Comparison of ENCODE assay signal across 15 cellular contexts in genomic region chr15:101024709-101025108, GRCh38.
DNase-seq lines count a peak whose midpoint lies in the region; ATAC-seq, FAIRE-seq and TF ChIP-seq lines count a peak whose summit lies in the region.
"Had no signal": no experiment of that assay in that cellular context is flagged by ENCODE, and none has a peak within 500 bp of the region (broad histone marks: within the 10 kb centered on the region; RNA-seq: fewer than 3 reads in every experiment).

No MANE protein-coding gene starts in this region.

- no peak overlapping the region for H2AFZ ChIP-seq in H9 (ENCODE audit: low read length)
- peak overlapping the region; percentile 31 for H2AFZ ChIP-seq in smooth muscle cell (ENCODE audit: low read depth)

- no peak overlapping the region for H2BK5ac ChIP-seq in H9 (ENCODE audit: insufficient read length, low read length)

- TF ChIP-seq CTCF in H9 (conservative IDR thresholded peaks at IDR 0.05) (no peak), coronary artery (IDR thresholded peaks at IDR 0.05) (no peak), lung (IDR thresholded peaks at IDR 0.05; ENCODE audit: control extremely low read depth, extremely low read depth) (no peak), smooth muscle cell (IDR thresholded peaks at IDR 0.05; ENCODE audit: borderline replicate concordance, insufficient read depth, poor library complexity, severe bottlenecking) (no peak), natural killer cell (IDR thresholded peaks at IDR 0.05) (no peak)

- H2BK20ac ChIP-seq in H9 (ENCODE audit: low read depth, low read length, poor library complexity, severe bottlenecking) = no peak overlapping the region

- H3K9ac ChIP-seq in H9 (ENCODE audit: extremely low read depth, insufficient read length, low read length) (no peak overlapping the region), smooth muscle cell (ENCODE audit: low read depth) (no peak overlapping the region)
- H3K9ac ChIP-seq: SK-N-SH had no signal

- peaks cover 3% of the 10 kb centered on the region for H3F3A ChIP-seq in smooth muscle cell (ENCODE audit: low read depth)

- no peak overlapping the region for H3K18ac ChIP-seq in H9 (ENCODE audit: insufficient read length, low read depth, low read length)

- H3K4me3 ChIP-seq in coronary artery (no peak overlapping the region), lung (no peak overlapping the region), smooth muscle cell (no peak overlapping the region)
- H3K4me3 ChIP-seq: cardiac muscle cell had no signal

- H3K36me3 Mint-ChIP-seq in H9 (ENCODE audit: insufficient read depth in 1 of 3, low read depth in 3 of 3) = no peaks in the 10 kb centered on the region; a peak in 1 of 7 replicates
- no peaks in the 10 kb centered on the region for H3K36me3 Mint-ChIP-seq in natural killer cell
- H3K36me3 Mint-ChIP-seq: naive thymus-derived CD4-positive, alpha-beta T cell had no signal

- H3K36me3 ChIP-seq in lung (ENCODE audit: control insufficient read depth in 2 of 2, insufficient read depth in 2 of 2, low read length in 2 of 2) (peaks cover 0 to 13% of the 10 kb centered on the region in 2 donors), smooth muscle cell (ENCODE audit: low read depth) (no peaks in the 10 kb centered on the region)
- H3K36me3 ChIP-seq: cardiac muscle cell had no signal

- no peak overlapping the region for H4K5ac ChIP-seq in H9 (ENCODE audit: insufficient read length, low read depth, low read length)

- no peaks in the 10 kb centered on the region for H4K20me1 ChIP-seq in H9 (ENCODE audit: control insufficient read depth, insufficient read depth, insufficient read length)
- no peaks in the 10 kb centered on the region for H4K20me1 ChIP-seq in smooth muscle cell (ENCODE audit: low read depth)

- no peak for TF ChIP-seq POLR2A in GM12892 (IDR thresholded peaks at IDR 0.05; ENCODE audit: low read depth, low read length)

- no peaks in the 10 kb centered on the region for H3K79me1 ChIP-seq in H9 (ENCODE audit: insufficient read depth, low read depth, low read length, poor library complexity, severe bottlenecking)

- H3K23me2 ChIP-seq in H9 (ENCODE audit: insufficient read length, low read depth, low read length, poor library complexity, severe bottlenecking) = no peaks in the 10 kb centered on the region

- H3K4me3 Mint-ChIP-seq in H9 (no peak overlapping the region), natural killer cell (no peak overlapping the region)
- H3K4me3 Mint-ChIP-seq: naive thymus-derived CD4-positive, alpha-beta T cell; stimulated activated naive CD8-positive, alpha-beta T cell treated with anti-CD3 and anti-CD28 coated beads, Interleukin-15, amount 100 ng/mL, for 72 hours had no signal

- no peaks in the 10 kb centered on the region for H3K79me2 ChIP-seq in H9 (ENCODE audit: insufficient read depth, low read length)
- no peaks in the 10 kb centered on the region for H3K79me2 ChIP-seq in smooth muscle cell (ENCODE audit: low read depth)

- no peak overlapping the region for H2BK120ac ChIP-seq in H9 (ENCODE audit: low read depth, low read length, poor library complexity, severe bottlenecking)

- H3K27me3 ChIP-seq in H9 (ENCODE audit: insufficient read depth, low read length) (no peaks in the 10 kb centered on the region), lung (ENCODE audit: control insufficient read depth, insufficient read depth) (no peaks in the 10 kb centered on the region), smooth muscle cell (ENCODE audit: low read depth) (no peaks in the 10 kb centered on the region)
- H3K27me3 ChIP-seq: cardiac muscle cell had no signal

- H3K4ac ChIP-seq in H9 (ENCODE audit: low read depth, low read length) = no peak overlapping the region

- no peak overlapping the region for H2BK15ac ChIP-seq in H9 (ENCODE audit: low read depth, low read length)

- no CpG with 5 or more reads among the region's 15 CpGs for WGBS in H9 (ENCODE audit: extremely low coverage, insufficient read length, low lambda C conversion rate)
- 88 to 92% methylated on average over 15 of the region's 15 CpGs for WGBS in lung, 2 donors
- WGBS in smooth muscle cell (ENCODE audit: low lambda C conversion rate) = 96% methylated on average over 15 of the region's 15 CpGs

- DNase-seq in H9 (peak; percentile 19), coronary artery (ENCODE audit: low spot score) (peak; percentile 68), lung (ENCODE audit: low spot score) (peak; percentile 15), smooth muscle cell (lab: John Stamatoyannopoulos, UW; ENCODE audit: unreplicated experiment) (no peak), GM12892 (ENCODE audit: insufficient read length) (no peak), NCI-H1092 treated with DMSO at 0.1 percent for 48 hours (lab: John Stamatoyannopoulos, UW) (no peak), natural killer cell (no peak), NCI-H82 (lab: John Stamatoyannopoulos, UW) (no peak)
- DNase-seq: activated naive CD4-positive, alpha-beta T cell treated with anti-CD3 and anti-CD28 coated beads, Interleukin-2, amount 50 U/mL, for 16 hours; DMS53; NCI-H1436 treated with DMSO at 0.1 percent for 48 hours; SK-N-SH; stimulated activated naive CD8-positive, alpha-beta T cell treated with anti-CD3 and anti-CD28 coated beads, Interleukin-15, amount 100 ng/mL, for 72 hours had no signal

- H2BK12ac ChIP-seq in H9 (ENCODE audit: insufficient read length, low read depth, low read length) = no peak overlapping the region

- no peak overlapping the region for H3K4me2 ChIP-seq in H9 (ENCODE audit: insufficient read depth, insufficient read length, low read length)
- H3K4me2 ChIP-seq in smooth muscle cell = no peak overlapping the region
- H3K4me2 ChIP-seq: SK-N-SH had no signal

- H3K4me1 ChIP-seq in H9 (ENCODE audit: insufficient read depth, low read length) (peaks cover 2% of the 10 kb centered on the region; the same call in 1 of the 2 replicates), lung (ENCODE audit: control insufficient read depth in 2 of 2, insufficient read depth in 2 of 2, low read length in 2 of 2) (peaks cover 5 to 20% of the 10 kb centered on the region in 2 donors), smooth muscle cell (ENCODE audit: low read depth) (peaks cover 3% of the 10 kb centered on the region)

- no peak overlapping the region for H3T11ph ChIP-seq in H9 (ENCODE audit: low read length)

- no peak for FAIRE-seq in GM12892 (lab: Jason Lieb, UNC)

- no peak overlapping the region for H3K23ac ChIP-seq in H9 (ENCODE audit: insufficient read length, low read depth, low read length)

- H4K8ac ChIP-seq in H9 (replicated peaks; ENCODE audit: insufficient read length, low read depth, low read length) = no peak overlapping the region

- H3K27me3 Mint-ChIP-seq in H9 (ENCODE audit: low read depth) = peaks cover 7% of the 10 kb centered on the region
- peaks cover 0 to 2% of the 10 kb centered on the region in 2 donors for H3K27me3 Mint-ChIP-seq in natural killer cell (ENCODE audit: low read depth in 2 of 2)

- H3K4me1 Mint-ChIP-seq in H9 = peaks cover 7 to 16% of the 10 kb centered on the region in 2 experiments
- no peaks in the 10 kb centered on the region for H3K4me1 Mint-ChIP-seq in natural killer cell
- H3K4me1 Mint-ChIP-seq: naive thymus-derived CD4-positive, alpha-beta T cell; stimulated activated naive CD8-positive, alpha-beta T cell treated with anti-CD3 and anti-CD28 coated beads, Interleukin-15, amount 100 ng/mL, for 72 hours had no signal

- intact Hi-C loops in natural killer cell (cut with micrococcal nuclease) = no loop called here

- H3K27ac Mint-ChIP-seq in H9 (peak overlapping the region in 1 of 3 experiments; percentile 82; a peak in 2 of 7 replicates), natural killer cell (no peak overlapping the region)
- H3K27ac Mint-ChIP-seq: naive thymus-derived CD4-positive, alpha-beta T cell; stimulated activated naive CD8-positive, alpha-beta T cell treated with anti-CD3 and anti-CD28 coated beads, Interleukin-15, amount 100 ng/mL, for 72 hours had no signal

- no peak overlapping the region for H3K27ac ChIP-seq in H9 (ENCODE audit: insufficient read length, low read depth, low read length)
- peak overlapping the region in 1 of 2 donors; percentile 75 for H3K27ac ChIP-seq in coronary artery
- peak overlapping the region in 1 of 2 donors; percentile 21 for H3K27ac ChIP-seq in lung (ENCODE audit: low read depth in 1 of 2, low read length in 1 of 2)
- H3K27ac ChIP-seq in smooth muscle cell (ENCODE audit: low read depth) = peak overlapping the region; percentile 69
- H3K27ac ChIP-seq: cardiac muscle cell had no signal

- no peak for ATAC-seq in lung (ENCODE audit: insufficient read depth, low FRiP score)
- no peak for ATAC-seq in natural killer cell
- ATAC-seq: naive thymus-derived CD4-positive, alpha-beta T cell; stimulated activated naive CD8-positive, alpha-beta T cell treated with anti-CD3 and anti-CD28 coated beads, Interleukin-15, amount 100 ng/mL, for 72 hours had no signal

- no peaks in the 10 kb centered on the region for H3K9me3 ChIP-seq in H9 (ENCODE audit: control insufficient read depth, low read depth, low read length)
- H3K9me3 ChIP-seq in lung (ENCODE audit: control insufficient read depth in 2 of 2, insufficient read depth in 1 of 2, low read length in 1 of 2) = no peaks in the 10 kb centered on the region
- no peaks in the 10 kb centered on the region for H3K9me3 ChIP-seq in smooth muscle cell (replicated peaks; ENCODE audit: low read depth)
- H3K9me3 ChIP-seq: SK-N-SH had no signal

- H4K91ac ChIP-seq in H9 (ENCODE audit: insufficient read length, low read depth, low read length) = no peak overlapping the region

- no peak overlapping the region; the same call in 1 of the 2 replicates for H3K14ac ChIP-seq in H9 (ENCODE audit: insufficient read depth, low read length)

- no peaks in the 10 kb centered on the region for H3K9me3 Mint-ChIP-seq in H9
- H3K9me3 Mint-ChIP-seq in natural killer cell = no peaks in the 10 kb centered on the region
- H3K9me3 Mint-ChIP-seq: stimulated activated naive CD8-positive, alpha-beta T cell treated with anti-CD3 and anti-CD28 coated beads, Interleukin-15, amount 100 ng/mL, for 72 hours had no signal

- H3K56ac ChIP-seq in H9 (ENCODE audit: insufficient read length, low read depth, low read length) = no peak overlapping the region

- no peak overlapping the region for H2AK5ac ChIP-seq in H9 (ENCODE audit: insufficient read length, low read length)

Comparison
In these comparisons a context has a peak if more than half of its experiments do, and no peak if none do; other contexts are left out.
1. DNase-seq: peak in H9 (single experiment), coronary artery (single experiment) and lung (single experiment); none in smooth muscle cell (single experiment), GM12892 (single experiment), NCI-H1092 treated with DMSO at 0.1 percent for 48 hours (single experiment), natural killer cell (single experiment) and NCI-H82 (single experiment).